8 cellular contexts compared by ENCODE assay signal in the genomic region with DNA sequence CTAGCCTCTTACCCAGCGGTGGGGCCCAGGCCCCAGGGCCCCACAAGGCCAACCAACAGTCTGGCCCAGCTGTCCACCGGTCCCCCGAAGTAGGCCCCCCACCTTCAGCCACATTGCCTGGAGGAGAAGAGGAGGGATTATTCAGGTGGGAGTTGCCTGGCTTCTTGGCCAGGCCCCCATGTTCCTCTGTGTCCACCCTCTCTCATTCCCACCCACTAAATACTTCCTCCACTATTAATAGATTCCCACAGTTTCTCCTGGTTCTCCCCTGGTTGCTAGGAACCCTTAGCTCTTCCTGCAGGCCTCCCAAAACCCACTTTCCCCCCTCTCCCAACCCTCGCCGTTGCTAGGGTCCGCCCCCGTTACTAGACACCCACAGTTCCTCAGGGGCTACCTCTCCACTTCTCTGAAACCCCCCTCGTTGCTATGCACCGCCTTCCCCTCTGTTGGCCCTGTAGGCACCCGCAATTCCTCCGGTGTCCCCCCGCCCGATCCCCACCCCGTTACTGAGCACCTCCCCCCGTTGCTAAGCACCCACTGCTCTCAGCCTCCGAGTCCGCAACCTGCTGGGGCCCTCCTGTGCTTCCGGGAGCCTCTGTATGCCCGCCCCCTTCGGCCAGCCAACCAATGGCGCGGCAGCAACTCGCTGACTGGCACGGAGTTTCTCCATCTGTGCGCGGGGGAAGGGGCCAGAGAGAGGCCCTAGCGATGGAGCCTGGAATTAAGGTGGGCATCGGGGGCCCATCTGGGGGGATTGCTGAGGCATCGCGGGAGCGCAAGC. TPM values are rescaled to one million over a fixed set of nuclear protein-coding genes. Genes with fewer than 3 reads are reported as not detected.
DNase-seq lines count a peak whose midpoint lies in the region; ATAC-seq and TF ChIP-seq lines count a peak whose summit lies in the region.

No MANE protein-coding gene starts in this region.

- H3K27ac ChIP-seq in 22Rv1 (peak overlapping the region; percentile 98), WERI-Rb-1 (peak overlapping the region; percentile 85), skeletal muscle tissue (ENCODE audit: low read depth, low read length) (peak overlapping the region; percentile 96)

- DNase-seq in NCI-H2171 (lab: John Stamatoyannopoulos, UW) (peak; percentile 94), WERI-Rb-1 (peak; percentile 96), T47D (ENCODE audit: low read depth in 1 of 2, low spot score in 1 of 2) (peak; percentile 77 to 88), iPS-NIHi11 (ENCODE audit: low spot score) (peak; percentile 91)

- H3K27me3 ChIP-seq in WERI-Rb-1 (ENCODE audit: insufficient read depth, low read depth, severe bottlenecking): no peaks in the 10 kb centered on the region
- H3K27me3 ChIP-seq in skeletal muscle tissue (ENCODE audit: control insufficient read depth in 3 of 3, insufficient read depth in 3 of 3, low read length in 3 of 3): no peaks in the 10 kb centered on the region

- no peaks in the 10 kb centered on the region for H3K9me3 ChIP-seq in WERI-Rb-1 (ENCODE audit: severe bottlenecking)
- no peaks in the 10 kb centered on the region for H3K9me3 ChIP-seq in skeletal muscle tissue (ENCODE audit: control insufficient read depth in 3 of 3, low read length in 3 of 3)

- H3K4me1 ChIP-seq in skeletal muscle tissue (ENCODE audit: control insufficient read depth in 3 of 3, insufficient read depth in 3 of 3, low read length in 3 of 3): peaks cover 41 to 47% (median 44%) of the 10 kb centered on the region in 3 donors

- H3K9ac ChIP-seq in skeletal muscle tissue (ENCODE audit: low read depth in 1 of 3, low read length in 3 of 3): peak overlapping the region; percentile 94 to 99 (median 94)

- TF ChIP-seq CTCF in 22Rv1 (IDR thresholded peaks at IDR 0.05) (no peak), WERI-Rb-1 (IDR thresholded peaks at IDR 0.05; ENCODE audit: low read depth, low read length) (no peak)

- peak; percentile 40 for ATAC-seq in GM18519 (IDR thresholded peaks at IDR 0.05; ENCODE audit: low FRiP score, unreplicated experiment)
- peak; percentile 43 for ATAC-seq in HG03066 (IDR thresholded peaks at IDR 0.05; ENCODE audit: low read depth, unreplicated experiment)

- peak overlapping the region; percentile 88 for H3K4me3 ChIP-seq in WERI-Rb-1 (ENCODE audit: low read depth, low read length)
- peak overlapping the region; percentile 76 to 96 (median 91) for H3K4me3 ChIP-seq in skeletal muscle tissue (ENCODE audit: low read length in 3 of 3)

- peaks cover 16% of the 10 kb centered on the region for H3K36me3 ChIP-seq in WERI-Rb-1
- H3K36me3 ChIP-seq in skeletal muscle tissue (ENCODE audit: control insufficient read depth in 3 of 3, insufficient read depth in 3 of 3, low read length in 3 of 3): peaks cover 3 to 16% (median 10%) of the 10 kb centered on the region in 3 donors

- in situ Hi-C loops in T47D (cut with HindIII; ENCODE audit: low pct_unique_long_range_greater_than_20kb, low sequenced_read_pairs): no loop called here

RNA-seq across cellular contexts. Expression of a gene that starts 2.0 kb away (rescaled TPM):
- 19.3 TPM for total RNA-seq in skeletal muscle tissue

RNA-seq across cellular contexts. Expression of a gene that starts 2.2 kb away (rescaled TPM):
- total RNA-seq in skeletal muscle tissue: 6.8 TPM

RNA-seq across cellular contexts. Expression of a gene that starts 24.3 kb away (rescaled TPM):
- 9.4 TPM for total RNA-seq in skeletal muscle tissue

RNA-seq across cellular contexts. Expression of a gene that starts 35.6 kb away (rescaled TPM):
- total RNA-seq in skeletal muscle tissue: under 0.01 TPM

RNA-seq across cellular contexts. Expression of a gene that starts 36.3 kb away (rescaled TPM):
- 7.8 TPM for total RNA-seq in skeletal muscle tissue

Comparison
In these comparisons a context has a peak if more than half of its experiments do, and no peak if none do; other contexts are left out.
1. Peak in every context shown above with its lines: DNase-seq, ATAC-seq, H3K4me3 ChIP-seq and H3K27ac ChIP-seq.